In genomic region chr20:36214684-36215256, GRCh38 we compare ENCODE assay signal across 8 cellular contexts. TPM values are rescaled to one million over a fixed set of nuclear protein-coding genes. Genes with fewer than 3 reads are reported as not detected.
DNase-seq lines count a peak whose midpoint lies in the region; ATAC-seq and TF ChIP-seq lines count a peak whose summit lies in the region.

No MANE protein-coding gene starts in this region.

- POLR2A ChIA-PET in Caco-2 (lab: Charles Lee) = no interaction called here

- H3K4me2 ChIP-seq in GM23248 (ENCODE audit: unreplicated experiment) = no peak overlapping the region

- H3K4me3 Mint-ChIP-seq in Caco-2 (ENCODE audit: unreplicated experiment) (no peak overlapping the region), glutamatergic neuron (ENCODE audit: unreplicated experiment) (no peak overlapping the region)

- H3F3A ChIP-seq in GM23248 (ENCODE audit: insufficient read depth) = no peaks in the 10 kb centered on the region

- H3K4me3 ChIP-seq in Caco-2 (ENCODE audit: low read depth, low read length) (no peak overlapping the region), GM23248 (no peak overlapping the region), SJCRH30 (no peak overlapping the region), gastroesophageal sphincter (no peak overlapping the region)

- no peak for TF ChIP-seq POLR2A in gastroesophageal sphincter (IDR thresholded peaks at IDR 0.05)

- intact Hi-C loops in Caco-2 (cut with micrococcal nuclease; ENCODE audit: unreplicated experiment) = loop anchor here (1.0 kb wide), 1 partner anchor 225 kb away; no protein-coding TSS in a partner anchor

- no peaks in the 10 kb centered on the region for H3K9me2 ChIP-seq in GM23248 (ENCODE audit: insufficient read depth)

- H3K36me3 Mint-ChIP-seq in Caco-2 (ENCODE audit: insufficient read depth, unreplicated experiment) (peaks cover 19% of the 10 kb centered on the region), glutamatergic neuron (ENCODE audit: unreplicated experiment) (no peaks in the 10 kb centered on the region)

- no peak overlapping the region for H2AFZ ChIP-seq in GM23248

- H3K27ac Mint-ChIP-seq in Caco-2 (ENCODE audit: unreplicated experiment) = no peak overlapping the region
- H3K27ac Mint-ChIP-seq in glutamatergic neuron (ENCODE audit: unreplicated experiment) = no peak overlapping the region

- CTCF ChIA-PET in Caco-2 (lab: Charles Lee) = no interaction called here

- H3K27me3 Mint-ChIP-seq in Caco-2 (ENCODE audit: insufficient read depth, unreplicated experiment) = no peaks in the 10 kb centered on the region
- no peaks in the 10 kb centered on the region for H3K27me3 Mint-ChIP-seq in glutamatergic neuron (ENCODE audit: unreplicated experiment)

- H3K4me1 ChIP-seq in Caco-2 = no peaks in the 10 kb centered on the region
- H3K4me1 ChIP-seq in GM23248 (ENCODE audit: insufficient read depth) = no peaks in the 10 kb centered on the region
- no peaks in the 10 kb centered on the region for H3K4me1 ChIP-seq in SJCRH30
- H3K4me1 ChIP-seq in gastroesophageal sphincter = no peaks in the 10 kb centered on the region

- no peaks in the 10 kb centered on the region for H4K20me1 ChIP-seq in GM23248 (ENCODE audit: insufficient read depth)

- H3K27me3 ChIP-seq in Caco-2 (replicated peaks; ENCODE audit: control insufficient read depth, insufficient read depth, low read length) = no peaks in the 10 kb centered on the region
- no peaks in the 10 kb centered on the region for H3K27me3 ChIP-seq in GM23248 (replicated peaks; ENCODE audit: insufficient read depth)
- H3K27me3 ChIP-seq in SJCRH30 = no peaks in the 10 kb centered on the region
- H3K27me3 ChIP-seq in gastroesophageal sphincter = no peaks in the 10 kb centered on the region

- H3K9me3 ChIP-seq in Caco-2 = no peaks in the 10 kb centered on the region
- H3K9me3 ChIP-seq in GM23248 (ENCODE audit: low read depth) = no peaks in the 10 kb centered on the region
- H3K9me3 ChIP-seq in SJCRH30 (replicated peaks) = no peaks in the 10 kb centered on the region
- no peaks in the 10 kb centered on the region for H3K9me3 ChIP-seq in gastroesophageal sphincter

- in situ Hi-C loops in GM23248 (cut with MboI) = no loop called here

- TF ChIP-seq CTCF in Caco-2 (IDR thresholded peaks at IDR 0.05; ENCODE audit: insufficient read depth in 1 of 2, low read depth in 1 of 2, low read length in 1 of 2, severe bottlenecking in 1 of 2, unreplicated experiment in 1 of 2) (peak; percentile 91 to 93), glutamatergic neuron (IDR thresholded peaks at IDR 0.05; ENCODE audit: partially characterized antibody, unreplicated experiment) (peak; percentile 55), gastroesophageal sphincter (IDR thresholded peaks at IDR 0.05) (peak in 2 of 4 experiments; percentile 6 to 35)

- no peak overlapping the region for H3K9ac ChIP-seq in GM23248

- H3K4me1 Mint-ChIP-seq in Caco-2 (ENCODE audit: low read depth, unreplicated experiment) = peaks cover 5% of the 10 kb centered on the region
- peaks cover 12% of the 10 kb centered on the region for H3K4me1 Mint-ChIP-seq in glutamatergic neuron (ENCODE audit: low read depth, unreplicated experiment)

- ATAC-seq in GM19395 (IDR thresholded peaks at IDR 0.05; ENCODE audit: unreplicated experiment) (no peak), gastroesophageal sphincter (no peak), HG02759 (IDR thresholded peaks at IDR 0.05; ENCODE audit: unreplicated experiment) (no peak)

- H3K36me3 ChIP-seq in Caco-2 (ENCODE audit: control insufficient read depth, insufficient read depth, low read length) = peaks cover under 1% of the 10 kb centered on the region; the same call in 1 of the 2 replicates
- H3K36me3 ChIP-seq in GM23248 (ENCODE audit: low read depth) = no peaks in the 10 kb centered on the region
- H3K36me3 ChIP-seq in SJCRH30 = no peaks in the 10 kb centered on the region
- peaks cover 0 to 80% of the 10 kb centered on the region in 2 donors for H3K36me3 ChIP-seq in gastroesophageal sphincter

- TF ChIP-seq EP300 in gastroesophageal sphincter (IDR thresholded peaks at IDR 0.05) = no peak

- BruUV-seq in Caco-2 (replicated peaks; lab: Mats Ljungman, UMichigan) = no TSS peak

- DNase-seq in Caco-2 (peak in 1 of 2 experiments; percentile 60), GM23248 (peak; percentile 54), SJCRH30 (peak; percentile 45 to 75), glutamatergic neuron (no peak), C1 segment of cervical spinal cord (lab: John Stamatoyannopoulos, UW) (no peak)

- WGBS in GM23248 (ENCODE audit: low coverage in 1 of 2, low lambda C conversion rate in 2 of 2, missing lambda C conversion rate in 2 of 2), 2 experiments = 58 to 63% methylated on average over 5 of the region's 5 CpGs
- WGBS in gastroesophageal sphincter (ENCODE audit: low coverage in 1 of 2), 2 donors = 55 to 67% methylated on average over 3 to 4 of the region's 5 CpGs

- no peaks in the 10 kb centered on the region for H3K79me2 ChIP-seq in GM23248 (ENCODE audit: insufficient read depth)

- no peak overlapping the region for H3K27ac ChIP-seq in GM23248
- no peak overlapping the region for H3K27ac ChIP-seq in SJCRH30
- H3K27ac ChIP-seq in gastroesophageal sphincter = no peak overlapping the region

- H3K9me3 Mint-ChIP-seq in Caco-2 (ENCODE audit: unreplicated experiment) = no peaks in the 10 kb centered on the region
- H3K9me3 Mint-ChIP-seq in glutamatergic neuron (ENCODE audit: unreplicated experiment) = peaks cover 6% of the 10 kb centered on the region

RNA-seq across cellular contexts. Expression of gene AAR2, which starts 21.5 kb away (rescaled TPM):
- 59.1 and 60.0 TPM in 2 replicates for total RNA-seq in Caco-2 (2022)
- total RNA-seq in GM23248 (2014; rRNA removed; shearing (Covaris generic)) = 31.0 and 34.3 TPM in 2 replicates
- 35.4 and 36.9 TPM in 2 replicates for polyA plus RNA-seq in GM23248 (2016; fragmentation: Nextera tagmentation; extraction: Ambion mirVana)
- 65.5 and 67.8 TPM in 2 replicates for total RNA-seq in SJCRH30 (2014; rRNA removed; shearing (Covaris generic))
- 19.0 TPM for total RNA-seq in glutamatergic neuron (ENCODE audit: unreplicated experiment)
- 10 to 100 TPM; 37.4 to 48.5 (median 38.9) TPM for total RNA-seq in gastroesophageal sphincter

Comparison
In these comparisons a context has a peak if more than half of its experiments do, and no peak if none do; other contexts are left out.
1. DNase-seq: peak in GM23248 (single experiment) and SJCRH30 (2 of 2); none in glutamatergic neuron (single experiment) and C1 segment of cervical spinal cord (0 of 14).